1 cellular context compared by ENCODE assay signal in the genomic region with DNA sequence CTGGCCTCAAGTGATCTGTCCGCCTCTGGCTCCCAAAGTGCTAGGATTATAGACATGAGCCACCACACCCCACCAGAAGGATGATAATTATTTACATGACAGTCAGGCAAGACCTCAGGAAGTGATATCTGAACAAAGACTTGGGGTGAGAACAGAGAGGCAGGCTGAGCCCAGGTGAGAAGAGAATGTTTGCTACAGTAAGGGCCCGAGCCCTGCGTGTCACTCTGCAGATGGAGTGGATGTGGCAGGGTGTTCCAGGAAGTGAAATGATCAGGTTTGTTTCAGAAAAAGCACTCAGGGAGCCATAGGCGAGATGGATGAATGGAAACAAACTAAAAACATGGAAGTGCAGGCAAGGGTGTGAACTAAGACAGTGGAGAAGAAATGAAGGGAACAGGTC.
TF ChIP-seq lines count a peak whose summit lies in the region.

No MANE protein-coding gene starts in this region.

TF ChIP-seq in GM12878, 131 proteins besides CTCF, POLR2A, EP300 and RAD21 (continued from another document):
- TF ChIP-seq, protein P1, sequence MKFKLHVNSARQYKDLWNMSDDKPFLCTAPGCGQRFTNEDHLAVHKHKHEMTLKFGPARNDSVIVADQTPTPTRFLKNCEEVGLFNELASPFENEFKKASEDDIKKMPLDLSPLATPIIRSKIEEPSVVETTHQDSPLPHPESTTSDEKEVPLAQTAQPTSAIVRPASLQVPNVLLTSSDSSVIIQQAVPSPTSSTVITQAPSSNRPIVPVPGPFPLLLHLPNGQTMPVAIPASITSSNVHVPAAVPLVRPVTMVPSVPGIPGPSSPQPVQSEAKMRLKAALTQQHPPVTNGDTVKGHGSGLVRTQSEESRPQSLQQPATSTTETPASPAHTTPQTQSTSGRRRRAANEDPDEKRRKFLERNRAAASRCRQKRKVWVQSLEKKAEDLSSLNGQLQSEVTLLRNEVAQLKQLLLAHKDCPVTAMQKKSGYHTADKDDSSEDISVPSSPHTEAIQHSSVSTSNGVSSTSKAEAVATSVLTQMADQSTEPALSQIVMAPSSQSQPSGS (IDR thresholded peaks at IDR 0.05; ENCODE audit: low read length), result no peak
